ENCODE assay signal across 20 cellular contexts in the genomic region with DNA sequence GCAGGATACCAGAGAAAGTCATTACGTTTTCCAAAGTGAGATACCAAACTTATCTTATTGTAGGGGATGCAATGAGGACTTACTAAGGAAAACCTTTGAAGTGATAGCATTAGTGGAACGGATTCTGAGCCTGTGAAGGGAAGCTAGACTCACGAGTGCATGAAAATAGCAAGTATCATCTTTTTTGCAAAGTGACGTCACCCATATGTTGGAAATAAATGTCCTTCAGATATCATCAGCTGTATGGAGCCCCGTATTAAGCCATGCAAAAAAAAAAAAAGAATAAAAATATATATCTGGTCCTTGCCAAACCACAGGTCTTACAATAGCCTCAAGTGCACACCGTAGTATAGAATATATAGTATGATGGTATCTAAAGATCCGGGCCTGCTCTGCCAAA. TPM values are rescaled to one million over a fixed set of nuclear protein-coding genes. Genes with fewer than 3 reads are reported as not detected.
DNase-seq lines count a peak whose midpoint lies in the region; ATAC-seq, FAIRE-seq and TF ChIP-seq lines count a peak whose summit lies in the region.
"Had no signal": no experiment of that assay in that cellular context is flagged by ENCODE, and none has a peak within 500 bp of the region (broad histone marks: within the 10 kb centered on the region; RNA-seq: fewer than 3 reads in every experiment).

No MANE protein-coding gene starts in this region.

- H2AFZ ChIP-seq in HepG2 (ENCODE audit: low read length) (no peak overlapping the region), GM12878 (ENCODE audit: control insufficient read depth, low read depth, low read length) (no peak overlapping the region)

- BruUV-seq in HepG2 (replicated peaks; lab: Mats Ljungman, UMichigan) (no TSS peak), GM12878 (replicated peaks; lab: Mats Ljungman, UMichigan) (no TSS peak)

- no peaks in the 10 kb centered on the region for H4K20me1 ChIP-seq in HepG2 (ENCODE audit: insufficient read depth, low read length)
- no peaks in the 10 kb centered on the region for H4K20me1 ChIP-seq in GM12878 (ENCODE audit: control insufficient read depth, insufficient read depth)
- H4K20me1 ChIP-seq: BLaER1 treated with 17β-estradiol and CSF1 and Interleukin-3, amounts not matched to agents 10 nM and 100 nM had no signal

- no peak for TF ChIP-seq EP300 in HepG2 (IDR thresholded peaks at IDR 0.05; ENCODE audit: low read depth in 2 of 2, low read length in 2 of 2)
- no peak for TF ChIP-seq EP300 in HepG2 (CRISPR knock-in tag; IDR thresholded peaks at IDR 0.05; ENCODE audit: borderline replicate concordance)
- no peak for TF ChIP-seq EP300 in GM12878 (IDR thresholded peaks at IDR 0.05; ENCODE audit: borderline replicate concordance in 1 of 2, control insufficient read depth in 1 of 2, low read depth in 2 of 2, low read length in 2 of 2)

- H3K9me3 ChIP-seq in HepG2 (ENCODE audit: low read length), result no peaks in the 10 kb centered on the region
- H3K9me3 ChIP-seq in right lobe of liver, result no peaks in the 10 kb centered on the region
- no peaks in the 10 kb centered on the region for H3K9me3 ChIP-seq in SK-N-MC (ENCODE audit: low read depth, low read length)
- H3K9me3 ChIP-seq in GM12878 (replicated peaks; ENCODE audit: control insufficient read depth, insufficient read depth, low read length), result no peaks in the 10 kb centered on the region
- H3K9me3 ChIP-seq: BLaER1 treated with 17β-estradiol and CSF1 and Interleukin-3, amounts not matched to agents 10 nM and 100 nM; Caco-2 had no signal

- CTCF ChIA-PET in HepG2 (lab: Yijun Ruan, JAX; ENCODE audit: low intra/inter-chr PET ratio, low total read pairs) (no interaction called here), GM12878 (lab: Yijun Ruan, JAX) (interaction anchor here (0.7 to 2.4 kb wide), 11 partner anchors 17 to 859 kb away, joined by 3 to 18 read pairs (median 5); no protein-coding TSS in a partner anchor)

- DNase-seq in HepG2 (ENCODE audit: low spot score) (no peak), right lobe of liver (no peak), GM19239 (ENCODE audit: insufficient read length, low spot score) (no peak), SK-N-MC (ENCODE audit: low read depth, low spot score) (no peak), GM12878 (ENCODE audit: low read depth, low spot score) (no peak), T-helper 2 cell (no peak), dedifferentiated amniotic fluid mesenchymal stem cell (ENCODE audit: extremely low spot score) (no peak)
- DNase-seq in central memory CD4-positive, alpha-beta T cell, result no peak
- DNase-seq: 8988T; AML-193; Caco-2; Calu3; CD4-positive, alpha-beta T cell; CD8-positive, alpha-beta T cell; DMS79 treated with DMSO at 0.1 percent for 48 hours; GF-D8 had no signal

- in situ Hi-C loops in HepG2 (cut with HindIII; ENCODE audit: extremely low pct_ligation_motif_present, low pct_unique_long_range_greater_than_20kb), result no loop called here
- in situ Hi-C loops in GM12878 (cut with MboI), result no loop called here

- intact Hi-C loops in HepG2 (cut with micrococcal nuclease; ENCODE audit: unreplicated experiment), result no loop called here
- intact Hi-C loops in right lobe of liver (cut with DNase I), result no loop called here
- intact Hi-C loops in GM12878 (cut with micrococcal nuclease; ENCODE audit: unreplicated experiment), result loop anchor here (2.0 to 5.0 kb wide), 3 partner anchors 142 to 857 kb away; no protein-coding TSS in a partner anchor

- RAD21 ChIA-PET in GM12878 (lab: Charles Lee; ENCODE audit: unreplicated experiment), result interaction anchor here (1.1 to 1.6 kb wide), 2 partner anchors 48 to 463 kb away, joined by 3 to 6 read pairs; no protein-coding TSS in a partner anchor

- TF ChIP-seq RAD21 in HepG2 (CRISPR knock-in tag; IDR thresholded peaks at IDR 0.05) (no peak), GM12878 (IDR thresholded peaks at IDR 0.05; ENCODE audit: insufficient read depth, low read depth, low read length) (no peak)

- no peaks in the 10 kb centered on the region for H3K36me3 ChIP-seq in HepG2 (replicated peaks in 1 of 2; ENCODE audit: control insufficient read depth in 1 of 2, insufficient read depth in 2 of 2, low read length in 2 of 2)
- no peaks in the 10 kb centered on the region for H3K36me3 ChIP-seq in right lobe of liver
- H3K36me3 ChIP-seq in SK-N-MC (ENCODE audit: insufficient read depth, low read length), result no peaks in the 10 kb centered on the region
- H3K36me3 ChIP-seq in GM12878 (ENCODE audit: control insufficient read depth in 2 of 2, insufficient read depth in 2 of 2, low read length in 1 of 2), result no peaks in the 10 kb centered on the region
- H3K36me3 ChIP-seq: BLaER1 treated with 17β-estradiol and CSF1 and Interleukin-3, amounts not matched to agents 10 nM and 100 nM had no signal

- no peak overlapping the region for H3K4me2 ChIP-seq in HepG2 (ENCODE audit: low read depth, low read length)
- no peak overlapping the region for H3K4me2 ChIP-seq in GM12878 (ENCODE audit: control insufficient read depth, insufficient read depth)
- H3K4me2 ChIP-seq: BLaER1 treated with 17β-estradiol and CSF1 and Interleukin-3, amounts not matched to agents 10 nM and 100 nM had no signal

- no peaks in the 10 kb centered on the region for H3K4me1 ChIP-seq in HepG2 (ENCODE audit: insufficient read depth, low read length)
- H3K4me1 ChIP-seq in right lobe of liver, result no peaks in the 10 kb centered on the region
- H3K4me1 ChIP-seq in GM12878 (ENCODE audit: control insufficient read depth, insufficient read depth, low read length), result no peaks in the 10 kb centered on the region
- H3K4me1 ChIP-seq: BLaER1 treated with 17β-estradiol and CSF1 and Interleukin-3, amounts not matched to agents 10 nM and 100 nM; Caco-2 had no signal

- no peak overlapping the region for H3K9ac ChIP-seq in HepG2 (ENCODE audit: insufficient read depth, low read depth, low read length)
- H3K9ac ChIP-seq in SK-N-MC (ENCODE audit: insufficient read length), result peak overlapping the region; percentile 71
- H3K9ac ChIP-seq in GM12878 (ENCODE audit: control insufficient read depth, insufficient read depth, low read length), result no peak overlapping the region
- H3K9ac ChIP-seq: BLaER1 treated with 17β-estradiol and CSF1 and Interleukin-3, amounts not matched to agents 10 nM and 100 nM had no signal

- POLR2A ChIA-PET in HepG2 (lab: Yijun Ruan, JAX), result no interaction called here
- POLR2A ChIA-PET in GM12878 (lab: Charles Lee), result no interaction called here

- H3K79me2 ChIP-seq in HepG2 (ENCODE audit: insufficient read depth, low read length) (no peaks in the 10 kb centered on the region), GM12878 (ENCODE audit: control insufficient read depth, insufficient read depth, low read length) (no peaks in the 10 kb centered on the region)

- TF ChIP-seq CTCF in HepG2 (CRISPR knock-in tag; IDR thresholded peaks at IDR 0.05) (no peak), right lobe of liver (IDR thresholded peaks at IDR 0.05) (no peak), GM12878 (IDR thresholded peaks at IDR 0.05 in 2 of 3, conservative IDR thresholded peaks at IDR 0.05 in 1 of 3; ENCODE audit: control insufficient read depth in 2 of 3, extremely low read depth in 1 of 3, insufficient read depth in 1 of 3, low read depth in 3 of 3, low read length in 3 of 3) (no peak)

- SMC1A ChIA-PET in GM12878 (lab: Charles Lee; ENCODE audit: uncharacterized antibody, unreplicated experiment), result interaction anchor here (1.5 to 3.1 kb wide), 3 partner anchors 151 to 859 kb away, joined by 3 to 14 read pairs (median 8); no protein-coding TSS in a partner anchor

- 1% methylated on average over 7 of the region's 7 CpGs for WGBS in HepG2 (ENCODE audit: low lambda C conversion rate)
- 49% methylated on average over 7 of the region's 7 CpGs for WGBS in right lobe of liver (ENCODE audit: insufficient coverage, low coverage, low lambda C conversion rate, missing lambda C conversion rate)
- 32% methylated on average over 7 of the region's 7 CpGs for WGBS in GM12878 (ENCODE audit: insufficient coverage, insufficient replicate concordance, low lambda C conversion rate, missing lambda C conversion rate)

- TF ChIP-seq POLR2A in HepG2 (IDR thresholded peaks at IDR 0.05; ENCODE audit: insufficient read depth in 1 of 2, low read depth in 2 of 2, low read length in 2 of 2), result no peak
- no peak for TF ChIP-seq POLR2A in right lobe of liver (IDR thresholded peaks at IDR 0.05)
- TF ChIP-seq POLR2A in GM12878 (IDR thresholded peaks at IDR 0.05; ENCODE audit: low read depth, low read length), result no peak

- H3K27me3 ChIP-seq in HepG2 (ENCODE audit: control insufficient read depth in 1 of 2, insufficient read depth in 2 of 2, low read length in 2 of 2), result no peaks in the 10 kb centered on the region
- peaks cover 4 to 5% of the 10 kb centered on the region in 2 donors for H3K27me3 ChIP-seq in right lobe of liver
- H3K27me3 ChIP-seq in GM12878 (replicated peaks in 1 of 2; ENCODE audit: control insufficient read depth in 2 of 2, insufficient read depth in 2 of 2, low read length in 1 of 2), result no peaks in the 10 kb centered on the region

- no peak overlapping the region for H3K4me3 ChIP-seq in HepG2 (replicated peaks in 1 of 3; ENCODE audit: insufficient read depth in 1 of 3, low read depth in 2 of 3, low read length in 3 of 3)
- no peak overlapping the region for H3K4me3 ChIP-seq in right lobe of liver
- no peak overlapping the region for H3K4me3 ChIP-seq in SK-N-MC
- no peak overlapping the region for H3K4me3 ChIP-seq in GM12878
- H3K4me3 ChIP-seq: BLaER1 treated with 17β-estradiol and CSF1 and Interleukin-3, amounts not matched to agents 10 nM and 100 nM had no signal

- ATAC-seq in HepG2, result no peak
- ATAC-seq in right lobe of liver, result no peak
- no peak for ATAC-seq in GM12878
- ATAC-seq: CD8-positive, alpha-beta T cell had no signal

- no peak overlapping the region for H3K27ac ChIP-seq in HepG2 (ENCODE audit: extremely low read length, insufficient read depth, low read length)
- H3K27ac ChIP-seq in right lobe of liver, result no peak overlapping the region
- H3K27ac ChIP-seq in SK-N-MC, result peak overlapping the region; percentile 91
- no peak overlapping the region for H3K27ac ChIP-seq in GM12878 (ENCODE audit: control insufficient read depth, insufficient read depth)
- H3K27ac ChIP-seq: BLaER1 treated with 17β-estradiol and CSF1 and Interleukin-3, amounts not matched to agents 10 nM and 100 nM; C4-2B had no signal

- FAIRE-seq in HepG2 (lab: Jason Lieb, UNC) (no peak), GM19239 (lab: Jason Lieb, UNC) (peak; percentile 8), GM12878 (lab: Jason Lieb, UNC) (peak; percentile 61)
- FAIRE-seq: D721Med had no signal

RNA-seq across cellular contexts. Expression of gene ITM2A, which starts 46.8 kb away (rescaled TPM):
- total RNA-seq in HepG2 (2016; rRNA removed; fragmentation: Illumina TruSeq; extraction: Trizol) (not detected in 2 replicates), right lobe of liver (1 to 10 TPM in 4 of 6 experiments, under 1 TPM in 2; 0.18 to 4.9 (median 1.6) TPM), GM12878 (2014; rRNA removed) (29.6 and 34.0 TPM in 2 replicates), GM12878 (2014; rRNA removed; fragmentation: Illumina TruSeq; extraction: Trizol) (30.7 and 32.6 TPM in 2 replicates), GM12878 (2021) (32.8 and 36.0 TPM in 2 replicates)
- not detected in 2 replicates for total RNA-seq in HepG2 (2016; cell fraction: cytosol; rRNA removed; fragmentation: Illumina TruSeq; extraction: Trizol; ENCODE audit: low read depth)
- total RNA-seq in HepG2 (2016; cell fraction: insoluble cytoplasmic fraction; rRNA removed; fragmentation: Illumina TruSeq; extraction: Trizol), result not detected in 2 replicates
- not detected in 2 replicates for total RNA-seq in HepG2 (2016; cell fraction: membrane; rRNA removed; fragmentation: Illumina TruSeq; extraction: Trizol)
- total RNA-seq in HepG2 (2016; cell fraction: nucleus; rRNA removed; fragmentation: Illumina TruSeq; extraction: Trizol), result not detected in 2 replicates
- polyA plus RNA-seq in HepG2 (2011; rRNA removed) (not detected in 2 replicates), GM12878 (2011; rRNA removed) (202 and 229 TPM in 2 replicates), GM12878 (2014; fragmentation: Illumina TruSeq; extraction: Trizol) (32.7 and 38.2 TPM in 2 replicates), GM12878 (2014; fragmentation: Nextera tagmentation; extraction: Ambion mirVana) (10 to 100 TPM; 74.4 to 89.7 TPM), GM12878 (2014; rRNA removed) (29.8 and 33.3 TPM in 2 replicates), GM12878 (2016; fragmentation: Nextera tagmentation; extraction: Ambion mirVana) (10 to 100 TPM; 51.5 to 61.2 TPM)
- polyA plus RNA-seq in HepG2 (2011; cell fraction: cytosol; rRNA removed), result 0.03 TPM in 1 of 2 replicates, not detected in the other
- 0.10 TPM in 1 of 2 replicates, not detected in the other for polyA plus RNA-seq in HepG2 (2011; cell fraction: nucleus; rRNA removed)
- not detected in 2 replicates for polyA plus RNA-seq in HepG2 (2012)
- polyA plus RNA-seq in HepG2 (2016; cell fraction: cytosol; fragmentation: Illumina TruSeq; extraction: Trizol; ENCODE audit: low read depth), result not detected in 2 replicates
- not detected in 2 replicates for polyA plus RNA-seq in HepG2 (2016; cell fraction: insoluble cytoplasmic fraction; fragmentation: Illumina TruSeq; extraction: Trizol; ENCODE audit: low read depth)
- polyA plus RNA-seq in HepG2 (2016; cell fraction: membrane; fragmentation: Illumina TruSeq; extraction: Trizol; ENCODE audit: low read depth), result not detected in 2 replicates
- polyA plus RNA-seq in HepG2 (2016; cell fraction: nucleus; fragmentation: Illumina TruSeq; extraction: Trizol; ENCODE audit: insufficient read depth, low read depth), result not detected in 2 replicates
- polyA minus RNA-seq in HepG2 (2011; rRNA and poly(A)+ RNA removed; ENCODE audit: low replicate concordance), result 0.51 TPM in 1 of 2 replicates, not detected in the other
- polyA minus RNA-seq in HepG2 (2011; cell fraction: cytosol; rRNA and poly(A)+ RNA removed), result not detected in 2 replicates
- polyA minus RNA-seq in HepG2 (2011; cell fraction: nucleus; rRNA and poly(A)+ RNA removed), result not detected in 2 replicates
- 50.2 and 60.5 TPM in 2 replicates for total RNA-seq in GM12878 (2013; cell fraction: nucleolus; rRNA removed)
- 49.0 TPM for polyA plus RNA-seq in GM12878 (2011; ENCODE audit: low read depth)
- polyA plus RNA-seq in GM12878 (2011; cell fraction: cytosol; rRNA removed), result 109 and 150 TPM in 2 replicates
- 57.6 and 70.1 TPM in 2 replicates for polyA plus RNA-seq in GM12878 (2011; cell fraction: nucleus; rRNA removed)
- 43.3 and 46.4 TPM in 2 replicates for polyA plus RNA-seq in GM12878 (2012)
- 133 and 194 TPM in 2 replicates for polyA minus RNA-seq in GM12878 (2011; rRNA and poly(A)+ RNA removed)
- polyA minus RNA-seq in GM12878 (2011; cell fraction: cytosol; rRNA and poly(A)+ RNA removed), result 53.2 and 56.6 TPM in 2 replicates
- polyA minus RNA-seq in GM12878 (2011; cell fraction: nucleus; rRNA and poly(A)+ RNA removed), result 9.8 and 9.9 TPM in 2 replicates
- total RNA-seq: Caco-2 had no signal
- polyA plus RNA-seq: BJ had no signal

Comparison
In these comparisons a context has a peak if more than half of its experiments do, and no peak if none do; other contexts are left out.
1. RNA of gene ITM2A, which starts 46.8 kb away (total RNA-seq): 29.6 to 60.5 TPM in GM12878; 0.18 to 4.9 TPM in right lobe of liver and not detected in HepG2; every median in the first group is over 4 times any median in the second.